ENCODE assay signal across 9 cellular contexts in genomic region chr6:95203153-95203754, GRCh38.
DNase-seq lines count a peak whose midpoint lies in the region; ATAC-seq, FAIRE-seq and TF ChIP-seq lines count a peak whose summit lies in the region.
"Had no signal": no experiment of that assay in that cellular context is flagged by ENCODE, and none has a peak within 500 bp of the region (broad histone marks: within the 10 kb centered on the region; RNA-seq: fewer than 3 reads in every experiment).

No MANE protein-coding gene starts in this region.

- H3K27ac Mint-ChIP-seq in CD8-positive, alpha-beta T cell = no peak overlapping the region
- no peak overlapping the region for H3K27ac Mint-ChIP-seq in WTC11
- H3K27ac Mint-ChIP-seq: naive thymus-derived CD8-positive, alpha-beta T cell had no signal

- H3K4me1 Mint-ChIP-seq in CD8-positive, alpha-beta T cell (ENCODE audit: low read depth) = no peaks in the 10 kb centered on the region
- no peaks in the 10 kb centered on the region for H3K4me1 Mint-ChIP-seq in WTC11
- H3K4me1 Mint-ChIP-seq: naive thymus-derived CD8-positive, alpha-beta T cell had no signal

- POLR2A ChIA-PET in CD8-positive, alpha-beta T cell (lab: Charles Lee) = no interaction called here
- POLR2A ChIA-PET in WTC11 (lab: Charles Lee) = no interaction called here

- TF ChIP-seq CTCF in CD8-positive, alpha-beta T cell (IDR thresholded peaks at IDR 0.05) = peak; percentile 43
- TF ChIP-seq CTCF in WTC11 (IDR thresholded peaks at IDR 0.05) (peak; percentile 35), kidney epithelial cell (IDR thresholded peaks at IDR 0.05; ENCODE audit: insufficient read depth, low read length, poor library complexity, severe bottlenecking) (peak; percentile 74)

- no peak overlapping the region for H3K4me3 ChIP-seq in CD8-positive, alpha-beta T cell (ENCODE audit: low read depth, low read length)
- H3K4me3 ChIP-seq in kidney epithelial cell (ENCODE audit: low read depth, low read length) = no peak overlapping the region

- intact Hi-C loops in CD8-positive, alpha-beta T cell (cut with DNase I, micrococcal nuclease) = loop anchor here in 1 of 2 experiments (5.0 kb wide), 1 partner anchor 1854 kb away; no protein-coding TSS in a partner anchor

- no peaks in the 10 kb centered on the region for H3K36me3 Mint-ChIP-seq in CD8-positive, alpha-beta T cell
- H3K36me3 Mint-ChIP-seq in WTC11 = no peaks in the 10 kb centered on the region
- H3K36me3 Mint-ChIP-seq: naive thymus-derived CD8-positive, alpha-beta T cell had no signal

- no peak for DNase-seq in CD8-positive, alpha-beta T cell
- peak; percentile 52 for DNase-seq in NCI-H1105 (lab: John Stamatoyannopoulos, UW)
- peak; percentile 38 for DNase-seq in WTC11 (ENCODE audit: low spot score)
- no peak for DNase-seq in kidney epithelial cell (ENCODE audit: low read depth)
- no peak for DNase-seq in H54 (ENCODE audit: insufficient read length, low spot score)
- DNase-seq in NK-92 (lab: John Stamatoyannopoulos, UW; ENCODE audit: unreplicated experiment) = no peak

- no peaks in the 10 kb centered on the region for H3K27me3 Mint-ChIP-seq in CD8-positive, alpha-beta T cell (ENCODE audit: low read depth)
- H3K27me3 Mint-ChIP-seq in WTC11 (ENCODE audit: low read depth) = no peaks in the 10 kb centered on the region
- H3K27me3 Mint-ChIP-seq: naive thymus-derived CD8-positive, alpha-beta T cell had no signal

- no peaks in the 10 kb centered on the region for H3K9me3 Mint-ChIP-seq in CD8-positive, alpha-beta T cell
- no peaks in the 10 kb centered on the region for H3K9me3 Mint-ChIP-seq in WTC11
- H3K9me3 Mint-ChIP-seq: naive thymus-derived CD8-positive, alpha-beta T cell had no signal

- H3K27me3 ChIP-seq in CD8-positive, alpha-beta T cell (ENCODE audit: insufficient read depth, low read length) = no peaks in the 10 kb centered on the region
- no peaks in the 10 kb centered on the region for H3K27me3 ChIP-seq in kidney epithelial cell (ENCODE audit: control insufficient read depth, insufficient read depth, low read length)

- no peaks in the 10 kb centered on the region for H3K9me3 ChIP-seq in CD8-positive, alpha-beta T cell (ENCODE audit: low read length)

- H3K27ac ChIP-seq in CD8-positive, alpha-beta T cell (ENCODE audit: low read depth, low read length) = no peak overlapping the region

- no peak for TF ChIP-seq POLR2A in H54 (IDR thresholded peaks at IDR 0.05; ENCODE audit: low read depth, low read length)

- H3K4me1 ChIP-seq in CD8-positive, alpha-beta T cell (ENCODE audit: insufficient read depth, low read length) = no peaks in the 10 kb centered on the region

- no peak for FAIRE-seq in H54 (lab: Jason Lieb, UNC)

- CTCF ChIA-PET in CD8-positive, alpha-beta T cell (lab: Charles Lee) = no interaction called here
- CTCF ChIA-PET in WTC11 (lab: Charles Lee) = interaction anchor here (1.0 to 1.3 kb wide), 4 partner anchors 16 to 106 kb away, joined by 3 to 7 read pairs (median 4); no protein-coding TSS in a partner anchor

- ATAC-seq in CD8-positive, alpha-beta T cell = no peak
- ATAC-seq in GM18861 (IDR thresholded peaks at IDR 0.05; ENCODE audit: unreplicated experiment) = peak; percentile 98
- ATAC-seq in HG02884 (IDR thresholded peaks at IDR 0.05; ENCODE audit: unreplicated experiment) = peak; percentile 92
- ATAC-seq in WTC11 = peak; percentile 95

- no peak overlapping the region for H3K4me3 Mint-ChIP-seq in CD8-positive, alpha-beta T cell
- no peak overlapping the region for H3K4me3 Mint-ChIP-seq in WTC11
- H3K4me3 Mint-ChIP-seq: naive thymus-derived CD8-positive, alpha-beta T cell had no signal

- H3K36me3 ChIP-seq in CD8-positive, alpha-beta T cell (ENCODE audit: insufficient read depth, low read length) = no peaks in the 10 kb centered on the region
- H3K36me3 ChIP-seq in kidney epithelial cell (ENCODE audit: control insufficient read depth, insufficient read depth, low read length) = no peaks in the 10 kb centered on the region

TF ChIP-seq in WTC11, 78 proteins besides CTCF, POLR2A, EP300 and RAD21 (continues in another document):
- TF ChIP-seq SP1 (CRISPR knock-in tag; conservative IDR thresholded peaks at IDR 0.05) (no peak), HMGXB4 (CRISPR knock-in tag; IDR thresholded peaks at IDR 0.05) (no peak), ELF4 (CRISPR knock-in tag; IDR thresholded peaks at IDR 0.05; ENCODE audit: low read depth) (no peak), GRHL2 (CRISPR knock-in tag; IDR thresholded peaks at IDR 0.05; ENCODE audit: insufficient replicate concordance, severe bottlenecking) (no peak), IRF2 (CRISPR knock-in tag; IDR thresholded peaks at IDR 0.05; ENCODE audit: borderline replicate concordance, low read depth) (no peak), ATF6 (CRISPR knock-in tag; IDR thresholded peaks at IDR 0.05) (no peak), EMX1 (CRISPR knock-in tag; IDR thresholded peaks at IDR 0.05) (no peak), FOXP4 (CRISPR knock-in tag; IDR thresholded peaks at IDR 0.05) (no peak), JAZF1 (CRISPR knock-in tag; IDR thresholded peaks at IDR 0.05) (no peak), NR1H2 (CRISPR knock-in tag; IDR thresholded peaks at IDR 0.05) (no peak), SMAD3 (CRISPR knock-in tag; IDR thresholded peaks at IDR 0.05; ENCODE audit: borderline replicate concordance) (no peak)

Comparison
In these comparisons a context has a peak if more than half of its experiments do, and no peak if none do; other contexts are left out.
1. DNase-seq: peak in NCI-H1105 (single experiment) and WTC11 (single experiment); none in CD8-positive, alpha-beta T cell (0 of 7), kidney epithelial cell (single experiment), H54 (single experiment) and NK-92 (single experiment).
2. Peak in every context shown above with its lines, with median percentiles within 50 percentile points of each other: CTCF ChIP-seq.